In the genomic region with DNA sequence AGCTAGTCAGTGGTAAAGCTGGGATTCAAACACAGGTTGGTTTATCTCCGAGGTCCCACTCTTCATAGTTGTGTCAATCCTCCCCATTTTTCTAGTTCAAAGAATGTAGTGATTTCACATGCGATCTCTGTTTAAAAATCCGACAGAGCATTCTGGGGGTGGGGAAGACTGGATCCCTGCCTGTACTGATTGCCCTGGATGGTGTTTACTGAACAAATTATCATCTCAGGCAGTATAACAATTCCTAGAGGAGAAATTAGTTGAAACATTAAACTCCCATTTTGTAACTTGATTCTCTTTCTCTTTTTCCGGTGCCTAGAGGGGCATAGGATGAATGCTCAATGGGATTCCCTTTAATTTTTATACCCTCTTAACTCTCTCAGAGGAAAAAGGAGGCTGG, we compare ENCODE assay signal across 33 cellular contexts. TPM values are rescaled to one million over a fixed set of nuclear protein-coding genes. Genes with fewer than 3 reads are reported as not detected.
"Had no signal": no experiment of that assay in that cellular context is flagged by ENCODE, and none has a peak within 500 bp of the region (broad histone marks: within the 10 kb centered on the region; RNA-seq: fewer than 3 reads in every experiment).

No MANE protein-coding gene starts in this region.

- H3K9me2 ChIP-seq: SK-N-SH had no signal

- H3K4me2 ChIP-seq: SK-N-SH had no signal

- H3K4me3 Mint-ChIP-seq: activated CD4-positive, alpha-beta T cell treated with anti-CD3 and anti-CD28 coated beads, Interleukin-2, amount 10 ng/mL, durations not matched to agents 24 days and 14 days; activated CD8-positive, alpha-beta T cell treated with anti-CD3 and anti-CD28 coated beads for 36 hours; activated naive CD4-positive, alpha-beta T cell treated with anti-CD3 and anti-CD28 coated beads for 36 hours; activated T-cell treated with anti-CD3 and anti-CD28 coated beads, Interleukin-2, amount 50 U/mL, for 72 hours; T-helper 1 cell treated with Interleukin-12 subunit alpha and Interleukin-12 subunit beta and Interleukin-4 antibody, amounts not matched to agents 30 μg/mL and 1 μg/mL, for 36 hours; T-helper 2 cell treated with Interferon-gamma antibody and Interleukin-4, amounts not matched to agents 5 μg/mL and 100 μg/mL, for 36 hours had no signal

- H3K9me3 ChIP-seq: adrenal gland, body of pancreas, breast epithelium, Peyer's patch, SJSA1, SK-N-SH had no signal

- H3K4me1 Mint-ChIP-seq: activated CD4-positive, alpha-beta T cell treated with anti-CD3 and anti-CD28 coated beads, Interleukin-2, amount 10 ng/mL, durations not matched to agents 24 days and 14 days had no signal

- H3K36me3 Mint-ChIP-seq: activated naive CD4-positive, alpha-beta T cell treated with anti-CD3 and anti-CD28 coated beads, Interleukin-2, amount 50 U/mL, for 72 hours had no signal

- H3K27ac ChIP-seq: adrenal gland, body of pancreas, breast epithelium, Peyer's patch, SJSA1 had no signal

- H3K27me3 ChIP-seq: Peyer's patch, SJSA1 had no signal

- H3K4me1 ChIP-seq: adrenal gland, body of pancreas, breast epithelium, Peyer's patch, SJSA1 had no signal

- DNase-seq: activated CD4-positive, alpha-beta T cell treated with anti-CD3 and anti-CD28 coated beads, Interleukin-2, amount 10 ng/mL, durations not matched to agents 24 days and 14 days; activated CD4-positive, alpha-beta T cell treated with anti-CD3 and anti-CD28 coated beads, Interleukin-2, amount 50 U/mL, for 4 hours; activated CD8-positive, alpha-beta T cell treated with anti-CD3 and anti-CD28 coated beads for 36 hours; activated gamma-delta T cell; activated naive CD4-positive, alpha-beta T cell treated with anti-CD3 and anti-CD28 coated beads for 36 hours; activated T-cell treated with anti-CD3 and anti-CD28 coated beads, Interleukin-2, amount 50 U/mL, for 1 hour; activated T-cell treated with anti-CD3 and anti-CD28 coated beads, Interleukin-2, amount 50 U/mL, for 72 hours; adrenal gland; body of pancreas; NCI-H1105; NCI-H1417 treated with DMSO at 0.1 percent for 48 hours; NCI-H187 treated with DMSO at 0.1 percent for 48 hours; NCI-H2081; NCI-H2171; NCI-H510A; NCI-H526; NCI-H82; NK-92 treated with Interleukin-12 subunit alpha and Interleukin-12 subunit beta, amount 100 ng/mL, for 24 hours; PC-3; Peyer's patch; RPMI8226; SHP77 treated with DMSO at 0.1 percent for 48 hours; SK-N-SH had no signal

- H3K9me3 Mint-ChIP-seq: activated CD4-positive, alpha-beta T cell treated with anti-CD3 and anti-CD28 coated beads, Interleukin-2, amount 10 ng/mL, durations not matched to agents 24 days and 14 days; activated CD8-positive, alpha-beta T cell treated with anti-CD3 and anti-CD28 coated beads for 36 hours; activated naive CD4-positive, alpha-beta T cell treated with anti-CD3 and anti-CD28 coated beads for 36 hours; activated naive CD4-positive, alpha-beta T cell treated with anti-CD3 and anti-CD28 coated beads, Interleukin-2, amount 50 U/mL, for 72 hours; activated T-cell treated with anti-CD3 and anti-CD28 coated beads, Interleukin-2, amount 50 U/mL, for 72 hours; activated T-helper 2 cell treated with anti-CD3 and anti-CD28 coated beads, Interferon-gamma antibody, Interleukin-2, Interleukin-4, amounts not matched to agents 10 μg/mL and 5 μg/mL and 100 μg/mL, durations not matched to agents 14 hours and 24 hours and 36 hours; T-helper 1 cell treated with Interleukin-12 subunit alpha and Interleukin-12 subunit beta and Interleukin-4 antibody, amounts not matched to agents 30 μg/mL and 1 μg/mL, for 36 hours; T-helper 2 cell treated with Interferon-gamma antibody and Interleukin-4, amounts not matched to agents 5 μg/mL and 100 μg/mL, for 36 hours had no signal

- H3K36me3 ChIP-seq: adrenal gland, breast epithelium, Peyer's patch, SJSA1 had no signal

- ATAC-seq: activated CD8-positive, alpha-beta T cell treated with anti-CD3 and anti-CD28 coated beads for 36 hours; activated naive CD4-positive, alpha-beta T cell treated with anti-CD3 and anti-CD28 coated beads, Interleukin-2, amount 50 U/mL, for 72 hours; activated T-cell treated with anti-CD3 and anti-CD28 coated beads, Interleukin-2, amount 50 U/mL, for 72 hours; body of pancreas; PC-3 had no signal

- H3K9ac ChIP-seq: SK-N-SH had no signal

- H3K4me3 ChIP-seq: adrenal gland, body of pancreas, breast epithelium, Peyer's patch, SJSA1 had no signal

- H3K27ac Mint-ChIP-seq: activated CD4-positive, alpha-beta T cell treated with anti-CD3 and anti-CD28 coated beads, Interleukin-2, amount 10 ng/mL, durations not matched to agents 24 days and 14 days; activated CD8-positive, alpha-beta T cell treated with anti-CD3 and anti-CD28 coated beads for 36 hours; activated naive CD4-positive, alpha-beta T cell treated with anti-CD3 and anti-CD28 coated beads for 36 hours; activated naive CD4-positive, alpha-beta T cell treated with anti-CD3 and anti-CD28 coated beads, Interleukin-2, amount 50 U/mL, for 72 hours; activated T-cell treated with anti-CD3 and anti-CD28 coated beads, Interleukin-2, amount 50 U/mL, for 72 hours; activated T-helper 2 cell treated with anti-CD3 and anti-CD28 coated beads, Interferon-gamma antibody, Interleukin-2, Interleukin-4, amounts not matched to agents 10 μg/mL and 5 μg/mL and 100 μg/mL, durations not matched to agents 14 hours and 24 hours and 36 hours; T-helper 1 cell treated with Interleukin-12 subunit alpha and Interleukin-12 subunit beta and Interleukin-4 antibody, amounts not matched to agents 30 μg/mL and 1 μg/mL, for 36 hours; T-helper 2 cell treated with Interferon-gamma antibody and Interleukin-4, amounts not matched to agents 5 μg/mL and 100 μg/mL, for 36 hours had no signal

RNA-seq across cellular contexts. Expression of a gene that starts 10.1 kb away (rescaled TPM):
- total RNA-seq: activated CD4-positive, alpha-beta T cell treated with anti-CD3 and anti-CD28 coated beads, Interleukin-2, amount 10 ng/mL, durations not matched to agents 24 days and 14 days; activated CD8-positive, alpha-beta memory T cell treated with anti-CD3 and anti-CD28 coated beads for 36 hours; activated CD8-positive, alpha-beta T cell treated with anti-CD3 and anti-CD28 coated beads for 36 hours; activated naive CD4-positive, alpha-beta T cell treated with anti-CD3 and anti-CD28 coated beads for 36 hours; activated naive CD4-positive, alpha-beta T cell treated with anti-CD3 and anti-CD28 coated beads, Interleukin-2, amount 50 U/mL, for 72 hours; activated T-cell treated with anti-CD3 and anti-CD28 coated beads, Interleukin-2, amount 50 U/mL, for 72 hours; activated T-helper 2 cell treated with anti-CD3 and anti-CD28 coated beads, Interferon-gamma antibody, Interleukin-2, Interleukin-4, amounts not matched to agents 10 μg/mL and 5 μg/mL and 100 μg/mL, durations not matched to agents 14 hours and 24 hours and 36 hours; adrenal gland; astrocyte; body of pancreas; cardiac septum; M059J; SJSA1 had no signal
- polyA plus RNA-seq: adrenal gland, SK-N-SH had no signal
